17 cellular contexts compared by ENCODE assay signal in genomic region chrX:10566726-10567097, GRCh38.
"Had no signal": no experiment of that assay in that cellular context is flagged by ENCODE, and none has a peak within 500 bp of the region (broad histone marks: within the 10 kb centered on the region; RNA-seq: fewer than 3 reads in every experiment).

No MANE protein-coding gene starts in this region.

- H3K27me3 ChIP-seq: adrenal gland had no signal

- H3K9me3 ChIP-seq: adrenal gland had no signal

- ATAC-seq: activated naive CD4-positive, alpha-beta T cell treated with anti-CD3 and anti-CD28 coated beads, Interleukin-2, amount 50 U/mL, for 72 hours; activated T-cell treated with anti-CD3 and anti-CD28 coated beads, Interleukin-2, amount 50 U/mL, for 72 hours; left cardiac atrium; natural killer cell treated with Interleukin-12 subunit alpha and Interleukin-12 subunit beta and Interleukin-15 and Interleukin-18, amount 100 ng/mL, for 72 hours; right cardiac atrium; stimulated activated naive CD8-positive, alpha-beta T cell treated with anti-CD3 and anti-CD28 coated beads, Interleukin-15, amount 100 ng/mL, for 72 hours; T-helper 17 cell had no signal

- H3K4me1 ChIP-seq: adrenal gland had no signal

- H3K36me3 ChIP-seq: adrenal gland had no signal

- H3K27ac ChIP-seq: adrenal gland, skin epidermis had no signal

- FAIRE-seq: endothelial cell of umbilical vein had no signal

- DNase-seq: activated CD4-positive, alpha-beta T cell treated with anti-CD3 and anti-CD28 coated beads, Interleukin-2, amount 50 U/mL, for 4 hours; activated gamma-delta T cell; activated T-cell treated with anti-CD3 and anti-CD28 coated beads, Interleukin-2, amount 50 U/mL, for 72 hours; adrenal gland; dermis blood vessel endothelial cell; effector memory CD4-positive, alpha-beta T cell; left cardiac atrium; nucleus accumbens; right cardiac atrium; stimulated activated CD4-positive, alpha-beta T cell treated with anti-CD3 and anti-CD28 coated beads, Interleukin-2, amount 100 ng/mL, for 48 hours; stimulated activated naive CD8-positive, alpha-beta T cell treated with anti-CD3 and anti-CD28 coated beads, Interleukin-15, amount 100 ng/mL, for 72 hours; T-helper 17 cell had no signal

- H3K4me3 ChIP-seq: adrenal gland, lung, skin epidermis had no signal
